ENCODE assay signal across 10 cellular contexts in genomic region chr19:30738047-30738446, GRCh38.
"Had no signal": no experiment of that assay in that cellular context is flagged by ENCODE, and none has a peak within 500 bp of the region (broad histone marks: within the 10 kb centered on the region; RNA-seq: fewer than 3 reads in every experiment).

No MANE protein-coding gene starts in this region.

- ATAC-seq: GM23338, HCT116 had no signal

- DNase-seq: GM23248, GOT3, H7, H9, HCEC 1CT, HFFc6 had no signal

- H3K9me3 ChIP-seq: HAP-1 had no signal

- H2AFZ ChIP-seq: GM23248, GM23338 had no signal

- FAIRE-seq: H54 had no signal

- H3K9ac ChIP-seq: GM23248 had no signal

- H3K4me1 ChIP-seq: HAP-1 had no signal

- H3K27ac ChIP-seq: GM23248 had no signal

- H3K36me3 ChIP-seq: HAP-1 had no signal

- H3K4me2 ChIP-seq: GM23338 had no signal

- H3K4me3 ChIP-seq: GM23248, GM23338, HAP-1 had no signal
